Comparison of ENCODE assay signal across 23 cellular contexts in genomic region chr17:21357696-21358095, GRCh38. TPM values are rescaled to one million over a fixed set of nuclear protein-coding genes. Genes with fewer than 3 reads are reported as not detected.
"Had no signal": no experiment of that assay in that cellular context is flagged by ENCODE, and none has a peak within 500 bp of the region (broad histone marks: within the 10 kb centered on the region; RNA-seq: fewer than 3 reads in every experiment).

No MANE protein-coding gene starts in this region.

- ATAC-seq: activated CD4-positive, CD25-positive, alpha-beta regulatory T cell treated with anti-CD3 and anti-CD28 coated beads, Interleukin-2, amount 50 U/mL, for 24 hours; activated T-cell treated with anti-CD3 and anti-CD28 coated beads, Interleukin-2, amount 50 U/mL, for 72 hours; stimulated activated memory B cell treated with anti-CD40 and anti-IgM and Interleukin-4, amounts not matched to agents 10 μg/mL and 1 μg/mL and 100 μg/mL, for 72 hours had no signal

- H3K27ac ChIP-seq: left lung, parathyroid adenoma, transverse colon had no signal

- FAIRE-seq: bronchial epithelial cell, keratinocyte, urothelium cell line had no signal

- DNase-seq: activated CD4-positive, alpha-beta memory T cell treated with anti-CD3 and anti-CD28 coated beads, Interleukin-2, amount 10 ng/mL, durations not matched to agents 7 days and 5 days; activated CD4-positive, alpha-beta T cell treated with anti-CD3 and anti-CD28 coated beads, Interleukin-2, amount 10 ng/mL, durations not matched to agents 24 days and 14 days; activated effector memory CD4-positive, alpha-beta T cell treated with Interleukin-2 at 50 U/mL for 16 hours; activated naive CD4-positive, alpha-beta T cell treated with anti-CD3 and anti-CD28 coated beads for 36 hours; activated T-cell treated with anti-CD3 and anti-CD28 coated beads, Interleukin-2, amount 50 U/mL, for 72 hours; amygdala; effector CD4-positive, alpha-beta T cell; erythroblast; foreskin fibroblast; mammary epithelial cell; nucleus accumbens; stimulated activated CD4-positive, alpha-beta T cell treated with anti-CD3 and anti-CD28 coated beads, Interleukin-15, amount 100 ng/mL, for 24 hours; transverse colon had no signal

- H3K9me3 ChIP-seq: left lung, transverse colon had no signal

- H3K4me1 ChIP-seq: parathyroid adenoma, transverse colon had no signal

- H3K4me3 ChIP-seq: left lung, smooth muscle cell, transverse colon had no signal

- H3K27me3 ChIP-seq: left lung, transverse colon had no signal

- H3K36me3 ChIP-seq: left lung, transverse colon had no signal

RNA-seq across cellular contexts. Expression of gene KCNJ12, which starts 18.5 kb away (rescaled TPM):
- total RNA-seq: activated CD4-positive, alpha-beta memory T cell treated with anti-CD3 and anti-CD28 coated beads, Interleukin-2, amount 10 ng/mL, durations not matched to agents 7 days and 5 days; activated CD4-positive, alpha-beta T cell treated with anti-CD3 and anti-CD28 coated beads, Interleukin-2, amount 10 ng/mL, durations not matched to agents 24 days and 14 days; activated naive CD4-positive, alpha-beta T cell treated with anti-CD3 and anti-CD28 coated beads for 36 hours; activated T-cell treated with anti-CD3 and anti-CD28 coated beads, Interleukin-2, amount 50 U/mL, for 72 hours; mammary epithelial cell; natural killer cell treated with Interleukin-12 subunit alpha and Interleukin-12 subunit beta and Interleukin-15 and Interleukin-18, amount 100 ng/mL, for 72 hours; T-helper 2 cell treated with Interferon-gamma antibody and Interleukin-4, amounts not matched to agents 100 ng/mL and 5 ng/mL, for 36 hours had no signal
